Comparison of ENCODE assay signal across 13 cellular contexts in the genomic region with DNA sequence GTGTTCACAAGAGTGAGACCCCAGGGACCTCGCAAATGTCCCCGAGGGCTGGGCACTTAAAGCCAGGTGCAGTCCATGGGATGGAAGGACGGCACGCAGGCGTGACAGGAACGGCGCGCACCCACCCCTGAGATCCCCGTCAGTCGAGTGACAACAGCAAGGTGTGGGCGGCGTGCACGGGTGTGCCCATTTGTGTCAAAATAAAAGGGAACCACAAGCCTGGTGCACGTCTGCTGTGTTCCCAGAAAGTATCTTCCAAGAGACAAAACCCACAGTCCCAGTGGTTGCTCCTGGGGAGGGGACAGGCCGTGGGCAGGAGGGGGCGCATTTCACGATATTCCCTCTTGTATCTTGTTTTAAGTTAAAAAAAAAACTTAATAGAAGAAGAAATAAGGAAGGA. TPM values are rescaled to one million over a fixed set of nuclear protein-coding genes. Genes with fewer than 3 reads are reported as not detected.
DNase-seq lines count a peak whose midpoint lies in the region; ATAC-seq and TF ChIP-seq lines count a peak whose summit lies in the region.
"Had no signal": no experiment of that assay in that cellular context is flagged by ENCODE, and none has a peak within 500 bp of the region (broad histone marks: within the 10 kb centered on the region; RNA-seq: fewer than 3 reads in every experiment).

No MANE protein-coding gene starts in this region.

- H3K4me1 ChIP-seq in CD4-positive, CD25-positive, alpha-beta regulatory T cell (ENCODE audit: control insufficient read depth, insufficient read depth, low read length, poor library complexity, severe bottlenecking) = no peaks in the 10 kb centered on the region
- no peaks in the 10 kb centered on the region for H3K4me1 ChIP-seq in neuronal stem cell (ENCODE audit: control insufficient read depth in 2 of 2, insufficient read depth in 1 of 2, low read depth in 1 of 2, low read length in 2 of 2)
- H3K4me1 ChIP-seq in adrenal gland (replicated peaks in 1 of 2) = no peaks in the 10 kb centered on the region
- no peaks in the 10 kb centered on the region for H3K4me1 ChIP-seq in PC-9 (replicated peaks; ENCODE audit: insufficient read depth)
- H3K4me1 ChIP-seq: HAP-1 had no signal

- no peak overlapping the region for H3K9ac ChIP-seq in neuronal stem cell (ENCODE audit: low read depth, low read length, poor library complexity)

- TF ChIP-seq CTCF in 22Rv1 (IDR thresholded peaks at IDR 0.05) = no peak
- no peak for TF ChIP-seq CTCF in endothelial cell (IDR thresholded peaks at IDR 0.05; ENCODE audit: unreplicated experiment)
- no peak for TF ChIP-seq CTCF in adrenal gland (IDR thresholded peaks at IDR 0.05)
- TF ChIP-seq CTCF in PC-9 (conservative IDR thresholded peaks at IDR 0.05) = no peak

- no peaks in the 10 kb centered on the region for H3K27me3 Mint-ChIP-seq in CD4-positive, CD25-positive, alpha-beta regulatory T cell
- H3K27me3 Mint-ChIP-seq in endothelial cell (ENCODE audit: unreplicated experiment) = peaks cover 6% of the 10 kb centered on the region
- H3K27me3 Mint-ChIP-seq: CD4-positive, alpha-beta T cell; CD8-positive, alpha-beta memory T cell had no signal

- no peak overlapping the region for H2AFZ ChIP-seq in neuronal stem cell (ENCODE audit: low read length)
- no peak overlapping the region for H2AFZ ChIP-seq in PC-9

- no peak overlapping the region for H3K18ac ChIP-seq in neuronal stem cell (ENCODE audit: low read length)

- intact Hi-C loops in adrenal gland (cut with DNase I) = no loop called here
- intact Hi-C loops in PC-9 (cut with micrococcal nuclease; ENCODE audit: unreplicated experiment) = no loop called here

- CTCF ChIA-PET in PC-9 (lab: Charles Lee) = no interaction called here

- no peaks in the 10 kb centered on the region for H3K9me2 ChIP-seq in PC-9 (ENCODE audit: insufficient read depth)

- H3K4me1 Mint-ChIP-seq in CD4-positive, CD25-positive, alpha-beta regulatory T cell = no peaks in the 10 kb centered on the region
- no peaks in the 10 kb centered on the region for H3K4me1 Mint-ChIP-seq in endothelial cell (ENCODE audit: unreplicated experiment)
- H3K4me1 Mint-ChIP-seq: CD8-positive, alpha-beta memory T cell had no signal

- H3K27ac ChIP-seq in 22Rv1 (peak overlapping the region; percentile 52; the same call in 1 of the 2 replicates), neuronal stem cell (replicated peaks; ENCODE audit: low read length) (no peak overlapping the region), adrenal gland (no peak overlapping the region), PC-9 (no peak overlapping the region)
- no peak overlapping the region for H3K27ac ChIP-seq in CD4-positive, CD25-positive, alpha-beta regulatory T cell (ENCODE audit: insufficient read depth, low read length, poor library complexity, severe bottlenecking)
- H3K27ac ChIP-seq: C4-2B had no signal

- no peaks in the 10 kb centered on the region for H3K27me3 ChIP-seq in CD4-positive, CD25-positive, alpha-beta regulatory T cell (ENCODE audit: control insufficient read depth, insufficient read depth, low read length)
- no peaks in the 10 kb centered on the region for H3K27me3 ChIP-seq in neuronal stem cell (ENCODE audit: control insufficient read depth in 3 of 3, insufficient read depth in 3 of 3, low read depth in 1 of 3, low read length in 3 of 3)
- no peaks in the 10 kb centered on the region for H3K27me3 ChIP-seq in adrenal gland
- H3K27me3 ChIP-seq in PC-9 (ENCODE audit: insufficient read depth, low read depth) = no peaks in the 10 kb centered on the region

- no peaks in the 10 kb centered on the region for H3K79me2 ChIP-seq in PC-9 (ENCODE audit: low read depth)

- H3K4me3 Mint-ChIP-seq in CD4-positive, CD25-positive, alpha-beta regulatory T cell = no peak overlapping the region
- peak overlapping the region; percentile 42 for H3K4me3 Mint-ChIP-seq in endothelial cell (ENCODE audit: unreplicated experiment)
- H3K4me3 Mint-ChIP-seq: CD4-positive, alpha-beta T cell; CD8-positive, alpha-beta memory T cell had no signal

- H3K36me3 ChIP-seq in CD4-positive, CD25-positive, alpha-beta regulatory T cell (ENCODE audit: control insufficient read depth, insufficient read depth, low read length) = peaks cover 7% of the 10 kb centered on the region
- H3K36me3 ChIP-seq in neuronal stem cell (replicated peaks in 1 of 2; ENCODE audit: control insufficient read depth in 2 of 2, insufficient read depth in 2 of 2, low read length in 2 of 2) (peaks cover 19 to 48% of the 10 kb centered on the region in 2 donors), adrenal gland (replicated peaks in 1 of 2) (peaks cover 0 to 47% of the 10 kb centered on the region in 2 donors), PC-9 (ENCODE audit: low read depth) (no peaks in the 10 kb centered on the region)
- H3K36me3 ChIP-seq: HAP-1 had no signal

- no peaks in the 10 kb centered on the region for H4K20me1 ChIP-seq in PC-9 (ENCODE audit: insufficient read depth)

- H3K9me3 ChIP-seq in CD4-positive, CD25-positive, alpha-beta regulatory T cell (ENCODE audit: control insufficient read depth in 2 of 2, low read length in 2 of 2) = no peaks in the 10 kb centered on the region
- H3K9me3 ChIP-seq in neuronal stem cell (replicated peaks in 1 of 2; ENCODE audit: control insufficient read depth in 2 of 2, insufficient read depth in 1 of 2, low read depth in 1 of 2, low read length in 2 of 2) (no peaks in the 10 kb centered on the region), adrenal gland (replicated peaks in 1 of 3) (no peaks in the 10 kb centered on the region), PC-9 (ENCODE audit: insufficient read depth, low read depth) (no peaks in the 10 kb centered on the region)
- H3K9me3 ChIP-seq: HAP-1 had no signal

- no CpG with 5 or more reads among the region's 17 CpGs for WGBS in neuronal stem cell (ENCODE audit: extremely low coverage in 2 of 2, insufficient read length in 2 of 2, insufficient replicate concordance in 1 of 2), 2 donors
- 91 to 95% (median 94%) methylated on average over 16 to 17 of the region's 17 CpGs for WGBS in adrenal gland, 4 donors

- DNase-seq in CD4-positive, CD25-positive, alpha-beta regulatory T cell = no peak
- no peak for DNase-seq in endothelial cell (ENCODE audit: low spot score)
- DNase-seq in neuronal stem cell (ENCODE audit: low spot score) = no peak
- DNase-seq in adrenal gland = no peak
- DNase-seq in PC-9 = no peak
- DNase-seq: CD8-positive, alpha-beta memory T cell; GOT3 had no signal

- peaks cover 2% of the 10 kb centered on the region for H3K79me1 ChIP-seq in neuronal stem cell (ENCODE audit: low read depth, low read length)

- POLR2A ChIA-PET in PC-9 (lab: Charles Lee; ENCODE audit: unreplicated experiment) = no interaction called here

- no peak overlapping the region for H4K91ac ChIP-seq in neuronal stem cell (ENCODE audit: low read depth, low read length, poor library complexity)

- H2BK15ac ChIP-seq in neuronal stem cell (ENCODE audit: low read length) = no peak overlapping the region

- H3K14ac ChIP-seq in neuronal stem cell (ENCODE audit: low read length) = no peak overlapping the region

- no peak overlapping the region for H2BK120ac ChIP-seq in neuronal stem cell (ENCODE audit: low read depth, low read length)

- H2AK5ac ChIP-seq in neuronal stem cell (ENCODE audit: low read depth, low read length) = no peak overlapping the region

- ATAC-seq in CD4-positive, CD25-positive, alpha-beta regulatory T cell (ENCODE audit: low read depth in 2 of 2) = no peak
- ATAC-seq in HG03521 (IDR thresholded peaks at IDR 0.05; ENCODE audit: unreplicated experiment) = no peak

- H2BK5ac ChIP-seq in neuronal stem cell (ENCODE audit: low read length) = no peak overlapping the region

- no peaks in the 10 kb centered on the region for H3F3A ChIP-seq in PC-9 (ENCODE audit: insufficient read depth, low read depth)

- H3K4me2 ChIP-seq in neuronal stem cell (ENCODE audit: insufficient read depth, low read length, poor library complexity, severe bottlenecking) (no peak overlapping the region), PC-9 (no peak overlapping the region)

- H3K36me3 Mint-ChIP-seq in CD4-positive, CD25-positive, alpha-beta regulatory T cell = peaks cover 10% of the 10 kb centered on the region
- peaks cover 20% of the 10 kb centered on the region for H3K36me3 Mint-ChIP-seq in endothelial cell (ENCODE audit: low read depth, unreplicated experiment)

- peak overlapping the region; percentile 44 for H3K23ac ChIP-seq in neuronal stem cell (ENCODE audit: low read depth, low read length, poor library complexity)

- H3K27ac Mint-ChIP-seq in CD4-positive, CD25-positive, alpha-beta regulatory T cell = peak overlapping the region in 2 of 3 donors; percentile 5 to 78
- peak overlapping the region; percentile 79 for H3K27ac Mint-ChIP-seq in endothelial cell (ENCODE audit: unreplicated experiment)
- H3K27ac Mint-ChIP-seq: CD4-positive, alpha-beta T cell had no signal

- H3K4ac ChIP-seq in neuronal stem cell (ENCODE audit: low read length) = no peak overlapping the region

- no peak for TF ChIP-seq POLR2A in adrenal gland (IDR thresholded peaks at IDR 0.05)

- no peaks in the 10 kb centered on the region for H3K9me3 Mint-ChIP-seq in CD4-positive, CD25-positive, alpha-beta regulatory T cell
- H3K9me3 Mint-ChIP-seq in endothelial cell (ENCODE audit: unreplicated experiment) = no peaks in the 10 kb centered on the region
- H3K9me3 Mint-ChIP-seq: CD4-positive, alpha-beta T cell; CD8-positive, alpha-beta memory T cell had no signal

- H2BK12ac ChIP-seq in neuronal stem cell (ENCODE audit: low read length) = no peak overlapping the region

- no TSS peak for BruUV-seq in PC-9 (replicated peaks; lab: Mats Ljungman, UMichigan)

- H3K4me3 ChIP-seq in CD4-positive, CD25-positive, alpha-beta regulatory T cell (ENCODE audit: low read depth, low read length) = no peak overlapping the region
- H3K4me3 ChIP-seq in neuronal stem cell (ENCODE audit: low read length in 2 of 2) (no peak overlapping the region), adrenal gland (no peak overlapping the region), PC-9 (no peak overlapping the region)
- H3K4me3 ChIP-seq: HAP-1 had no signal

- H4K8ac ChIP-seq in neuronal stem cell (ENCODE audit: low read depth, low read length) = no peak overlapping the region

RNA-seq across cellular contexts. Expression of a gene that starts 15.7 kb away (rescaled TPM):
- 32.7 TPM for total RNA-seq in CD4-positive, CD25-positive, alpha-beta regulatory T cell
- polyA plus RNA-seq in CD4-positive, CD25-positive, alpha-beta regulatory T cell = 10 to 100 TPM in 1 of 4 donors, 1 to 10 TPM in 3; 2.9 to 10.4 (median 8.9) TPM
- total RNA-seq in endothelial cell (ENCODE audit: unreplicated experiment) = 31.8 TPM
- 23.9 TPM for polyA plus RNA-seq in neuronal stem cell (2013, experiment 1 of 2)
- polyA plus RNA-seq in neuronal stem cell (2013, experiment 2 of 2) = 25.3 TPM
- 10 to 100 TPM; 13.3 to 78.4 (median 23.2) TPM for total RNA-seq in adrenal gland
- polyA plus RNA-seq in adrenal gland = 10 to 100 TPM in 2 of 3 donors, 1 to 10 TPM in 1; 5.0 to 39.0 (median 21.9) TPM
- total RNA-seq in PC-9 (2021) = 17.2 and 18.6 TPM in 2 replicates

RNA-seq across cellular contexts. Expression of a gene that starts 35.6 kb away (rescaled TPM):
- 1.7 TPM for total RNA-seq in CD4-positive, CD25-positive, alpha-beta regulatory T cell
- under 1 TPM in 3 of 4 donors, not detected in 1; 0.19 to 0.85 (median 0.61) TPM for polyA plus RNA-seq in CD4-positive, CD25-positive, alpha-beta regulatory T cell
- total RNA-seq in endothelial cell (ENCODE audit: unreplicated experiment) (7.3 TPM), adrenal gland (10 to 100 TPM in 7 of 8 donors, 1 to 10 TPM in 1; 8.9 to 25.5 (median 17.2) TPM), PC-9 (2021) (0.38 TPM in 1 of 2 replicates, not detected in the other)
- 0.11 TPM for polyA plus RNA-seq in neuronal stem cell (2013, experiment 1 of 2)
- polyA plus RNA-seq in neuronal stem cell (2013, experiment 2 of 2) = 0.12 TPM
- 1 to 10 TPM; 5.2 to 6.9 (median 6.2) TPM for polyA plus RNA-seq in adrenal gland

RNA-seq across cellular contexts. Expression of a gene that starts 57.0 kb away (rescaled TPM):
- 0.52 TPM for total RNA-seq in CD4-positive, CD25-positive, alpha-beta regulatory T cell
- polyA plus RNA-seq in CD4-positive, CD25-positive, alpha-beta regulatory T cell = under 1 TPM in 1 of 4 donors, not detected in 3; 0.10 TPM
- total RNA-seq in endothelial cell (ENCODE audit: unreplicated experiment) (11.0 TPM), adrenal gland (1 to 10 TPM; 2.0 to 5.9 (median 3.4) TPM), PC-9 (2021) (0.13 TPM in 1 of 2 replicates, not detected in the other)
- 0.46 TPM for polyA plus RNA-seq in neuronal stem cell (2013, experiment 1 of 2)
- 0.47 TPM for polyA plus RNA-seq in neuronal stem cell (2013, experiment 2 of 2)
- polyA plus RNA-seq in adrenal gland = 1 to 10 TPM; 1.6 to 4.9 (median 2.6) TPM
- total RNA-seq: A172 had no signal

RNA-seq across cellular contexts. Expression of a gene that starts 58.0 kb away (rescaled TPM):
- total RNA-seq in CD4-positive, CD25-positive, alpha-beta regulatory T cell = 28.1 TPM
- polyA plus RNA-seq in CD4-positive, CD25-positive, alpha-beta regulatory T cell = 1 to 10 TPM; 3.8 to 5.7 (median 4.2) TPM
- total RNA-seq in endothelial cell (ENCODE audit: unreplicated experiment) (65.8 TPM), adrenal gland (10 to 100 TPM; 29.6 to 44.7 (median 31.9) TPM), PC-9 (2021) (19.1 and 20.0 TPM in 2 replicates)
- polyA plus RNA-seq in neuronal stem cell (2013, experiment 1 of 2) = 25.4 TPM
- polyA plus RNA-seq in neuronal stem cell (2013, experiment 2 of 2) = 24.7 TPM
- polyA plus RNA-seq in adrenal gland = 10 to 100 TPM in 2 of 3 donors, 1 to 10 TPM in 1; 8.8 to 31.6 (median 18.6) TPM
